ENCODE assay signal across 9 cellular contexts in the genomic region with DNA sequence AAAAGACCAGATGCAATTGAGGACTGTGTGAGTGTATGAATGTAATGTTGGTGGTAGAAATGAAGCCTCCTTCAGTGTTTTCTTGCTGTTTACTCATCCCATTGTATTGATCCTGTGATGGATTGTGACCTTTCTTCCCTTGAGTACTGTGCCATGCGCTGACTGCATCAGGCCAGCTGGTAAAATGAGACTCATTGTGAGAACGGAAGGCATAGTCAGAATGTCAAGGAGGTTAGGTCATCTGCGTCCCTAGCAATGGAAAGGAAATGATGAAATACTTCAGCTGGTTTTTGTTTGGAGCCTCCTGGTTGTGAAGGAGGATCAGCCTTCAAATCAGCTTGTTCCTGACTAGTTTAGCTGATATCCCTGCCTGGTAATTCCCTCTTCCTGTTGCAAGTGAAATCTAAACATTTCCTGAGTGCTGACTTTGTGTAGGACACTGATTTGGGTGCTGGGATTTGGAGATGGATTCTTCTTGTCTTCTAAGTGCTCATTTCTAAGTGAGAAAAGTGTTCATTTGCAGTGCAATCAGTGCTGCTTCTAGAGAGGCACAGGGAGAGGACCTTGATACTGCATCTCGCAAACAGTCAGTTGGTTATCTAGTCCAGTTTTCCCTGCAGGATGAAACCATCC. TPM values are rescaled to one million over a fixed set of nuclear protein-coding genes. Genes with fewer than 3 reads are reported as not detected.
DNase-seq lines count a peak whose midpoint lies in the region; ATAC-seq, FAIRE-seq and TF ChIP-seq lines count a peak whose summit lies in the region.
"Had no signal": no experiment of that assay in that cellular context is flagged by ENCODE, and none has a peak within 500 bp of the region (broad histone marks: within the 10 kb centered on the region; RNA-seq: fewer than 3 reads in every experiment).

No MANE protein-coding gene starts in this region.

- WGBS in pancreas, 2 donors: 52 to 61% methylated on average over 4 of the region's 4 CpGs

- H3K27ac ChIP-seq in HEK293 (ENCODE audit: extremely low read depth, low read depth, low read length) (no peak overlapping the region), epithelial cell of prostate (peak overlapping the region; percentile 88), pancreas (peak overlapping the region in 1 of 4 donors; percentile 17)

- intact Hi-C loops in pancreas (cut with DNase I): loop anchor here in 1 of 3 donors (10.0 kb wide), 1 partner anchor 150 kb away; no protein-coding TSS in a partner anchor

- H3K4me3 ChIP-seq in HEK293 (ENCODE audit: low read depth, low read length): no peak overlapping the region
- no peak overlapping the region for H3K4me3 ChIP-seq in pancreas

- no peaks in the 10 kb centered on the region for H3K4me1 ChIP-seq in HEK293 (ENCODE audit: control insufficient read depth, insufficient read depth, low read length)
- peaks cover 0 to 9% (median 0%) of the 10 kb centered on the region in 3 donors for H3K4me1 ChIP-seq in pancreas

- ATAC-seq in pancreas (peak in 3 of 4 donors; percentile 38 to 84 (median 70)), HG02678 (IDR thresholded peaks at IDR 0.05; ENCODE audit: unreplicated experiment) (no peak)
- ATAC-seq: HCT116 had no signal

- CTCF ChIA-PET in HEK293 (lab: Yijun Ruan, JAX): interaction anchor here (0.6 to 2.7 kb wide), 5 partner anchors 12 to 489 kb away, joined by 3 to 16 read pairs (median 4); no protein-coding TSS in a partner anchor

- H3K27me3 ChIP-seq in pancreas: no peaks in the 10 kb centered on the region

- no peak for FAIRE-seq in pancreas (lab: Jason Lieb, UNC)

- no peaks in the 10 kb centered on the region for H3K36me3 ChIP-seq in HEK293 (ENCODE audit: control insufficient read depth in 2 of 2, insufficient read depth in 1 of 2, low read length in 2 of 2)
- no peaks in the 10 kb centered on the region for H3K36me3 ChIP-seq in pancreas

- POLR2A ChIA-PET in HEK293 (lab: Yijun Ruan, JAX): interaction anchor here (1.5 kb wide), 1 partner anchor 12 kb away, joined by 4 read pairs; no protein-coding TSS in a partner anchor

- peak; percentile 92 for DNase-seq in AG08395 (ENCODE audit: low spot score)
- DNase-seq in SHP77 treated with DMSO at 0.1 percent for 48 hours (lab: John Stamatoyannopoulos, UW): peak; percentile 96
- DNase-seq in epithelial cell of prostate (ENCODE audit: low read depth, low spot score): no peak
- no peak for DNase-seq in pancreas
- DNase-seq in activated CD8-positive, alpha-beta memory T cell treated with anti-CD3 and anti-CD28 coated beads, Interleukin-2, amount 50 U/mL, for 48 hours: no peak
- DNase-seq in cerebellar nuclear complex (lab: John Stamatoyannopoulos, UW): no peak

- no peaks in the 10 kb centered on the region for H3K9me3 ChIP-seq in HEK293 (ENCODE audit: control insufficient read depth, insufficient read depth, low read depth, low read length)
- H3K9me3 ChIP-seq in pancreas: no peaks in the 10 kb centered on the region

- TF ChIP-seq CTCF in HEK293 (tag by site-specific recombination; IDR thresholded peaks at IDR 0.05): no peak
- TF ChIP-seq CTCF in pancreas (IDR thresholded peaks at IDR 0.05): no peak

TF ChIP-seq in HEK293, 187 proteins besides CTCF, POLR2A, EP300 and RAD21 (continues in another document):
- no peak for TF ChIP-seq ZNF19 (tag by site-specific recombination; IDR thresholded peaks at IDR 0.05; ENCODE audit: low read depth)
- TF ChIP-seq ZNF785 (tag by site-specific recombination; IDR thresholded peaks at IDR 0.05): no peak
- TF ChIP-seq, protein P1, sequence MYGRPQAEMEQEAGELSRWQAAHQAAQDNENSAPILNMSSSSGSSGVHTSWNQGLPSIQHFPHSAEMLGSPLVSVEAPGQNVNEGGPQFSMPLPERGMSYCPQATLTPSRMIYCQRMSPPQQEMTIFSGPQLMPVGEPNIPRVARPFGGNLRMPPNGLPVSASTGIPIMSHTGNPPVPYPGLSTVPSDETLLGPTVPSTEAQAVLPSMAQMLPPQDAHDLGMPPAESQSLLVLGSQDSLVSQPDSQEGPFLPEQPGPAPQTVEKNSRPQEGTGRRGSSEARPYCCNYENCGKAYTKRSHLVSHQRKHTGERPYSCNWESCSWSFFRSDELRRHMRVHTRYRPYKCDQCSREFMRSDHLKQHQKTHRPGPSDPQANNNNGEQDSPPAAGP (tag by site-specific recombination; IDR thresholded peaks at IDR 0.05): no peak
- no peak for TF ChIP-seq ZNF626 (tag by site-specific recombination; IDR thresholded peaks at IDR 0.05)
- no peak for TF ChIP-seq OVOL3 (tag by site-specific recombination; IDR thresholded peaks at IDR 0.05)
- peak; percentile 68; the same call in 1 of the 2 replicates for TF ChIP-seq TRIM28 (IDR thresholded peaks at IDR 0.05; ENCODE audit: borderline replicate concordance, low read length)
- TF ChIP-seq, protein P2, sequence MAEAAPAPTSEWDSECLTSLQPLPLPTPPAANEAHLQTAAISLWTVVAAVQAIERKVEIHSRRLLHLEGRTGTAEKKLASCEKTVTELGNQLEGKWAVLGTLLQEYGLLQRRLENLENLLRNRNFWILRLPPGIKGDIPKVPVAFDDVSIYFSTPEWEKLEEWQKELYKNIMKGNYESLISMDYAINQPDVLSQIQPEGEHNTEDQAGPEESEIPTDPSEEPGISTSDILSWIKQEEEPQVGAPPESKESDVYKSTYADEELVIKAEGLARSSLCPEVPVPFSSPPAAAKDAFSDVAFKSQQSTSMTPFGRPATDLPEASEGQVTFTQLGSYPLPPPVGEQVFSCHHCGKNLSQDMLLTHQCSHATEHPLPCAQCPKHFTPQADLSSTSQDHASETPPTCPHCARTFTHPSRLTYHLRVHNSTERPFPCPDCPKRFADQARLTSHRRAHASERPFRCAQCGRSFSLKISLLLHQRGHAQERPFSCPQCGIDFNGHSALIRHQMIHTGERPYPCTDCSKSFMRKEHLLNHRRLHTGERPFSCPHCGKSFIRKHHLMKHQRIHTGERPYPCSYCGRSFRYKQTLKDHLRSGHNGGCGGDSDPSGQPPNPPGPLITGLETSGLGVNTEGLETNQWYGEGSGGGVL (tag by site-specific recombination; IDR thresholded peaks at IDR 0.05): peak; percentile 17; the same call in 1 of the 2 replicates
- peak; percentile 46; the same call in 1 of the 2 replicates for TF ChIP-seq ZXDB (tag by site-specific recombination; IDR thresholded peaks at IDR 0.05)
- peak; percentile 92 for TF ChIP-seq ZNF629 (tag by site-specific recombination; IDR thresholded peaks at IDR 0.05)
- TF ChIP-seq ZSCAN23 (tag by site-specific recombination; IDR thresholded peaks at IDR 0.05): no peak
- peak; percentile 24; the same call in 1 of the 2 replicates for TF ChIP-seq ZNF335 (tag by site-specific recombination; conservative IDR thresholded peaks at IDR 0.05)
- TF ChIP-seq EGR2 (tag by site-specific recombination; IDR thresholded peaks at IDR 0.05; ENCODE audit: low read depth): no peak
- TF ChIP-seq KLF7 (tag by site-specific recombination; IDR thresholded peaks at IDR 0.05; ENCODE audit: borderline replicate concordance): no peak
- peak; percentile 35; the same call in 1 of the 2 replicates for TF ChIP-seq ZBTB17 (tag by site-specific recombination; IDR thresholded peaks at IDR 0.05)
- TF ChIP-seq ZNF521 (tag by site-specific recombination; IDR thresholded peaks at IDR 0.05): no peak
- TF ChIP-seq ZNF202 (tag by site-specific recombination; IDR thresholded peaks at IDR 0.05; ENCODE audit: borderline replicate concordance): no peak
- TF ChIP-seq, protein P3, sequence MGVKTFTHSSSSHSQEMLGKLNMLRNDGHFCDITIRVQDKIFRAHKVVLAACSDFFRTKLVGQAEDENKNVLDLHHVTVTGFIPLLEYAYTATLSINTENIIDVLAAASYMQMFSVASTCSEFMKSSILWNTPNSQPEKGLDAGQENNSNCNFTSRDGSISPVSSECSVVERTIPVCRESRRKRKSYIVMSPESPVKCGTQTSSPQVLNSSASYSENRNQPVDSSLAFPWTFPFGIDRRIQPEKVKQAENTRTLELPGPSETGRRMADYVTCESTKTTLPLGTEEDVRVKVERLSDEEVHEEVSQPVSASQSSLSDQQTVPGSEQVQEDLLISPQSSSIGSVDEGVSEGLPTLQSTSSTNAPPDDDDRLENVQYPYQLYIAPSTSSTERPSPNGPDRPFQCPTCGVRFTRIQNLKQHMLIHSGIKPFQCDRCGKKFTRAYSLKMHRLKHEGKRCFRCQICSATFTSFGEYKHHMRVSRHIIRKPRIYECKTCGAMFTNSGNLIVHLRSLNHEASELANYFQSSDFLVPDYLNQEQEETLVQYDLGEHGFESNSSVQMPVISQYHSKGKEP (tag by site-specific recombination; IDR thresholded peaks at IDR 0.05): peak; percentile 35; the same call in 1 of the 2 replicates
- TF ChIP-seq, protein P4, sequence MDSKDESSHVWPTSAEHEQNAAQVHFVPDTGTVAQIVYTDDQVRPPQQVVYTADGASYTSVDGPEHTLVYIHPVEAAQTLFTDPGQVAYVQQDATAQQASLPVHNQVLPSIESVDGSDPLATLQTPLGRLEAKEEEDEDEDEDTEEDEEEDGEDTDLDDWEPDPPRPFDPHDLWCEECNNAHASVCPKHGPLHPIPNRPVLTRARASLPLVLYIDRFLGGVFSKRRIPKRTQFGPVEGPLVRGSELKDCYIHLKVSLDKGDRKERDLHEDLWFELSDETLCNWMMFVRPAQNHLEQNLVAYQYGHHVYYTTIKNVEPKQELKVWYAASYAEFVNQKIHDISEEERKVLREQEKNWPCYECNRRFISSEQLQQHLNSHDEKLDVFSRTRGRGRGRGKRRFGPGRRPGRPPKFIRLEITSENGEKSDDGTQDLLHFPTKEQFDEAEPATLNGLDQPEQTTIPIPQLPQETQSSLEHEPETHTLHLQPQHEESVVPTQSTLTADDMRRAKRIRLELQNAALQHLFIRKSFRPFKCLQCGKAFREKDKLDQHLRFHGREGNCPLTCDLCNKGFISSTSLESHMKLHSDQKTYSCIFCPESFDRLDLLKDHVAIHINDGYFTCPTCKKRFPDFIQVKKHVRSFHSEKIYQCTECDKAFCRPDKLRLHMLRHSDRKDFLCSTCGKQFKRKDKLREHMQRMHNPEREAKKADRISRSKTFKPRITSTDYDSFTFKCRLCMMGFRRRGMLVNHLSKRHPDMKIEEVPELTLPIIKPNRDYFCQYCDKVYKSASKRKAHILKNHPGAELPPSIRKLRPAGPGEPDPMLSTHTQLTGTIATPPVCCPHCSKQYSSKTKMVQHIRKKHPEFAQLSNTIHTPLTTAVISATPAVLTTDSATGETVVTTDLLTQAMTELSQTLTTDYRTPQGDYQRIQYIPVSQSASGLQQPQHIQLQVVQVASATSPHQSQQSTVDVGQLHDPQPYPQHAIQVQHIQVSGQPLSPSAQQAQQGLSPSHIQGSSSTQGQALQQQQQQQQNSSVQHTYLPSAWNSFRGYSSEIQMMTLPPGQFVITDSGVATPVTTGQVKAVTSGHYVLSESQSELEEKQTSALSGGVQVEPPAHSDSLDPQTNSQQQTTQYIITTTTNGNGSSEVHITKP (tag by site-specific recombination; IDR thresholded peaks at IDR 0.05): 0 out of 2 replicates have a peak, but pooled peaks have one; percentile 38
- TF ChIP-seq ZNF560 (tag by site-specific recombination; IDR thresholded peaks at IDR 0.05; ENCODE audit: borderline replicate concordance): no peak
- no peak for TF ChIP-seq ZNF555 (tag by site-specific recombination; conservative IDR thresholded peaks at IDR 0.05)

RNA-seq across cellular contexts. Expression of a gene that starts 35.5 kb away (rescaled TPM):
- 1 to 10 TPM in 1 of 6 donors, under 1 TPM in 5; 0.12 to 1.0 (median 0.50) TPM for total RNA-seq in pancreas
- under 1 TPM; 0.05 to 0.15 TPM for polyA plus RNA-seq in pancreas

Comparison
In these comparisons a context has a peak if more than half of its experiments do, and no peak if none do; other contexts are left out.
1. DNase-seq: peak in AG08395 (single experiment) and SHP77 treated with DMSO at 0.1 percent for 48 hours (single experiment); none in epithelial cell of prostate (single experiment), pancreas (0 of 6), activated CD8-positive, alpha-beta memory T cell treated with anti-CD3 and anti-CD28 coated beads, Interleukin-2, amount 50 U/mL, for 48 hours (single experiment) and cerebellar nuclear complex (0 of 2).